29 cellular contexts compared by ENCODE assay signal in genomic region chr16:22971346-22971924, GRCh38.
"Had no signal": no experiment of that assay in that cellular context is flagged by ENCODE, and none has a peak within 500 bp of the region (broad histone marks: within the 10 kb centered on the region; RNA-seq: fewer than 3 reads in every experiment).

No MANE protein-coding gene starts in this region.

- H3K27ac ChIP-seq: neural progenitor cell, ovary, parathyroid adenoma, right lobe of liver, sigmoid colon, stomach, thoracic aorta, thyroid gland, tibial nerve, upper lobe of left lung, vagina had no signal

- H3K9me3 Mint-ChIP-seq: natural killer cell; nephron; neural progenitor cell; stimulated activated effector memory CD8-positive, alpha-beta T cell treated with anti-CD3 and anti-CD28 coated beads, Interleukin-12 subunit alpha, Interleukin-12 subunit beta, amount 100 ng/mL, for 72 hours; stimulated activated naive B cell treated with anti-CD40 and anti-IgM and Interleukin-4, amounts not matched to agents 10 μg/mL and 1 μg/mL and 100 μg/mL, for 72 hours; stimulated activated naive CD8-positive, alpha-beta T cell treated with anti-CD3 and anti-CD28 coated beads, Interleukin-15, Interleukin-2, amounts not matched to agents 100 ng/mL and 50 ng/mL, for 24 hours had no signal

- DNase-seq: naive thymus-derived CD4-positive, alpha-beta T cell; natural killer cell; occipital lobe; ovary; posterior cingulate gyrus; retina; right cardiac atrium; right lobe of liver; sigmoid colon; small intestine; stimulated activated CD4-positive, alpha-beta T cell treated with anti-CD3 and anti-CD28 coated beads, Interleukin-15, amount 100 ng/mL, for 24 hours; stimulated activated CD4-positive, alpha-beta T cell treated with anti-CD3 and anti-CD28 coated beads, Interleukin-2, amount 100 ng/mL, for 24 hours; stimulated activated CD4-positive, alpha-beta T cell treated with anti-CD3 and anti-CD28 coated beads, Interleukin-2, amount 100 ng/mL, for 48 hours; stimulated activated CD4-positive, alpha-beta T cell treated with anti-CD3 and anti-CD28 coated beads, Interleukin-4, amount 100 ng/mL, for 24 hours; stimulated activated naive B cell treated with anti-CD40 and anti-IgM and Interleukin-4, amounts not matched to agents 10 μg/mL and 1 μg/mL and 100 μg/mL, for 72 hours; stimulated activated naive CD4-positive, alpha-beta T cell treated with Interleukin-2 at 50 U/mL for 16 hours; stomach; thyroid gland; trophoblast cell; upper lobe of left lung had no signal

- H3K4me1 ChIP-seq: right lobe of liver, sigmoid colon, stomach, thyroid gland, tibial nerve, upper lobe of left lung, vagina had no signal

- H3K9ac ChIP-seq: neural progenitor cell, parathyroid adenoma had no signal

- H3K4me1 Mint-ChIP-seq: naive thymus-derived CD4-positive, alpha-beta T cell; natural killer cell; stimulated activated effector memory CD8-positive, alpha-beta T cell treated with anti-CD3 and anti-CD28 coated beads, Interleukin-12 subunit alpha, Interleukin-12 subunit beta, amount 100 ng/mL, for 72 hours; stimulated activated naive B cell treated with anti-CD40 and anti-IgM and Interleukin-4, amounts not matched to agents 10 μg/mL and 1 μg/mL and 100 μg/mL, for 72 hours had no signal

- H3K36me3 Mint-ChIP-seq: naive thymus-derived CD4-positive, alpha-beta T cell; natural killer cell; neural progenitor cell; stimulated activated effector memory CD8-positive, alpha-beta T cell treated with anti-CD3 and anti-CD28 coated beads, Interleukin-12 subunit alpha, Interleukin-12 subunit beta, amount 100 ng/mL, for 72 hours; stimulated activated naive B cell treated with anti-CD40 and anti-IgM and Interleukin-4, amounts not matched to agents 10 μg/mL and 1 μg/mL and 100 μg/mL, for 72 hours had no signal

- H3K36me3 ChIP-seq: neural progenitor cell, ovary, right lobe of liver, sigmoid colon, stomach, thoracic aorta, thyroid gland, tibial nerve, upper lobe of left lung, vagina had no signal

- H3K4me3 ChIP-seq: neural progenitor cell, ovary, right lobe of liver, sigmoid colon, stomach, thoracic aorta, thyroid gland, tibial nerve, upper lobe of left lung, vagina had no signal

- H3K27me3 ChIP-seq: neural progenitor cell, ovary, right lobe of liver, sigmoid colon, thyroid gland, tibial nerve, upper lobe of left lung, vagina had no signal

- H3K9me3 ChIP-seq: ovary, right lobe of liver, sigmoid colon, stomach, thoracic aorta, thyroid gland, tibial nerve, upper lobe of left lung, vagina had no signal

- H3K27ac Mint-ChIP-seq: naive thymus-derived CD4-positive, alpha-beta T cell; natural killer cell; neural progenitor cell; progenitor cell of endocrine pancreas; stimulated activated effector memory CD8-positive, alpha-beta T cell treated with anti-CD3 and anti-CD28 coated beads, Interleukin-12 subunit alpha, Interleukin-12 subunit beta, amount 100 ng/mL, for 72 hours; stimulated activated naive B cell treated with anti-CD40 and anti-IgM and Interleukin-4, amounts not matched to agents 10 μg/mL and 1 μg/mL and 100 μg/mL, for 72 hours; stimulated activated naive CD8-positive, alpha-beta T cell treated with anti-CD3 and anti-CD28 coated beads, Interleukin-15, Interleukin-2, amounts not matched to agents 100 ng/mL and 50 ng/mL, for 24 hours had no signal

- H3K4me3 Mint-ChIP-seq: naive thymus-derived CD4-positive, alpha-beta T cell; natural killer cell; nephron; neural progenitor cell; stimulated activated effector memory CD8-positive, alpha-beta T cell treated with anti-CD3 and anti-CD28 coated beads, Interleukin-12 subunit alpha, Interleukin-12 subunit beta, amount 100 ng/mL, for 72 hours; stimulated activated naive B cell treated with anti-CD40 and anti-IgM and Interleukin-4, amounts not matched to agents 10 μg/mL and 1 μg/mL and 100 μg/mL, for 72 hours; stimulated activated naive CD8-positive, alpha-beta T cell treated with anti-CD3 and anti-CD28 coated beads, Interleukin-15, Interleukin-2, amounts not matched to agents 100 ng/mL and 50 ng/mL, for 24 hours had no signal

- ATAC-seq: naive thymus-derived CD4-positive, alpha-beta T cell; natural killer cell; right cardiac atrium; right lobe of liver; stimulated activated effector memory CD8-positive, alpha-beta T cell treated with anti-CD3 and anti-CD28 coated beads, Interleukin-12 subunit alpha, Interleukin-12 subunit beta, amount 100 ng/mL, for 72 hours; stimulated activated naive B cell treated with anti-CD40 and anti-IgM and Interleukin-4, amounts not matched to agents 10 μg/mL and 1 μg/mL and 100 μg/mL, for 72 hours had no signal
